In the genomic region with DNA sequence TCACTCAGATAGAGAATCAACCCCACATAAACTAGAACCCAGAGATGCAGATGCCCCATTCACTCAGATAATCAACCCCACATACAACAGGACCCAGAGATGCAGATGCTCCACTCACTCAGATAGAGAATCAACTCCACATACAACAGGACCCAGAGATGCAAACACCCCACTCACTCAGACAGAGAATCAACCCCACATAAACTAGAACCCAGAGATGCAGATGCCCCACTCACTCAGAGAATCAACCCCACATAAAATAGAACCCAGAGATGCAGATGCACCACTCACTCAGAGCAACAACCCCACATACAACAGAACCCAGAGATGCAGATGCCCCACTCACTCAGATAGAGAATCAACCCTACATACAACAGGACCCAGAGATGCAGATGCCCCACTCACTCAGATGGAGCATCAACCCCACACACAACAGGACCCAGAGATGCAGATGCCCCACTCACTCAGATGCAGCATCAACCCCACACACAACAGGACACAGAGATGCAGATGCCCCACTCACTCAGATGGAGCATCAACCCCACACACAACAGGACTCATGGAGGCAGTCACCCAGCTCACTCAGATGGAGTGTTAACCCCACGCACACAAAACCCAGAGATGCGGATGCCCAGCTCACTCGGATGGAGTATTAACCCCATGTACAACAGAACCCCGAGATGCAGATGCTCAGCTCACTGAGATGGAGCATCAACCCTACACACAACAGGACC, we compare ENCODE assay signal across 14 cellular contexts. TPM values are rescaled to one million over a fixed set of nuclear protein-coding genes. Genes with fewer than 3 reads are reported as not detected.
DNase-seq lines count a peak whose midpoint lies in the region; ATAC-seq, FAIRE-seq and TF ChIP-seq lines count a peak whose summit lies in the region.
"Had no signal": no experiment of that assay in that cellular context is flagged by ENCODE, and none has a peak within 500 bp of the region (broad histone marks: within the 10 kb centered on the region; RNA-seq: fewer than 3 reads in every experiment).

No MANE protein-coding gene starts in this region.

- no peaks in the 10 kb centered on the region for H3K4me1 Mint-ChIP-seq in glutamatergic neuron (ENCODE audit: low read depth, unreplicated experiment)
- H3K4me1 Mint-ChIP-seq in Calu3 (ENCODE audit: low read depth, unreplicated experiment), result no peaks in the 10 kb centered on the region

- in situ Hi-C loops in GM12878 (cut with MboI), result no loop called here

- H3K4me2 ChIP-seq in BLaER1, result no peak overlapping the region
- no peak overlapping the region for H3K4me2 ChIP-seq in GM12878 (ENCODE audit: control insufficient read depth, insufficient read depth)

- no peaks in the 10 kb centered on the region for H3K27me3 Mint-ChIP-seq in glutamatergic neuron (ENCODE audit: unreplicated experiment)
- H3K27me3 Mint-ChIP-seq in Calu3 (ENCODE audit: unreplicated experiment), result no peaks in the 10 kb centered on the region
- H3K27me3 Mint-ChIP-seq: CD4-positive, alpha-beta T cell had no signal

- H3K27me3 ChIP-seq in BLaER1, result no peaks in the 10 kb centered on the region
- no peaks in the 10 kb centered on the region for H3K27me3 ChIP-seq in GM12878 (replicated peaks in 1 of 2; ENCODE audit: control insufficient read depth in 2 of 2, insufficient read depth in 2 of 2, low read length in 1 of 2)
- H3K27me3 ChIP-seq in stomach, result peaks cover 0 to 11% (median 8%) of the 10 kb centered on the region in 3 donors

- peaks cover 66% of the 10 kb centered on the region for H3K36me3 ChIP-seq in BLaER1
- H3K36me3 ChIP-seq in GM12878 (ENCODE audit: control insufficient read depth in 2 of 2, insufficient read depth in 2 of 2, low read length in 1 of 2), result peaks cover 10 to 27% of the 10 kb centered on the region in 2 experiments
- peaks cover 19 to 80% (median 68%) of the 10 kb centered on the region in 4 donors for H3K36me3 ChIP-seq in stomach

- H3K4me3 Mint-ChIP-seq in glutamatergic neuron (ENCODE audit: unreplicated experiment) (no peak overlapping the region), Calu3 (ENCODE audit: low read depth, unreplicated experiment) (no peak overlapping the region)
- H3K4me3 Mint-ChIP-seq: CD4-positive, alpha-beta T cell; H9 had no signal

- no peak for TF ChIP-seq RAD21 in GM12878 (IDR thresholded peaks at IDR 0.05; ENCODE audit: insufficient read depth, low read depth, low read length)

- H3K36me3 Mint-ChIP-seq in glutamatergic neuron (ENCODE audit: unreplicated experiment) (peaks cover 13% of the 10 kb centered on the region), Calu3 (ENCODE audit: insufficient read depth, unreplicated experiment) (peaks cover 7% of the 10 kb centered on the region)

- CTCF ChIA-PET in GM12878 (lab: Yijun Ruan, JAX), result no interaction called here
- CTCF ChIA-PET in Calu3 (lab: Charles Lee), result interaction anchor here (0.6 kb wide), 1 partner anchor 223 kb away, joined by 3 read pairs; no protein-coding TSS in a partner anchor

- FAIRE-seq in GM12891 (lab: Jason Lieb, UNC) (peak; percentile 5), GM12878 (lab: Jason Lieb, UNC) (no peak), D721Med (lab: Jason Lieb, UNC) (no peak)

- TF ChIP-seq POLR2A in GM12891 (IDR thresholded peaks at IDR 0.05; ENCODE audit: low read depth, low read length) (no peak), GM12878 (IDR thresholded peaks at IDR 0.05; ENCODE audit: low read depth, low read length) (no peak), stomach (IDR thresholded peaks at IDR 0.05) (no peak)

- no peaks in the 10 kb centered on the region for H4K20me1 ChIP-seq in BLaER1
- H4K20me1 ChIP-seq in GM12878 (ENCODE audit: control insufficient read depth, insufficient read depth), result no peaks in the 10 kb centered on the region

- peak overlapping the region; percentile 26; the same call in 1 of the 2 replicates for H3K4me3 ChIP-seq in BLaER1
- H3K4me3 ChIP-seq in GM12878, result no peak overlapping the region
- no peak overlapping the region for H3K4me3 ChIP-seq in stomach

- peaks cover 29% of the 10 kb centered on the region for H3K9me3 ChIP-seq in BLaER1
- peaks cover 20% of the 10 kb centered on the region for H3K9me3 ChIP-seq in GM12878 (replicated peaks; ENCODE audit: control insufficient read depth, insufficient read depth, low read length)
- peaks cover 6 to 18% (median 13%) of the 10 kb centered on the region in 4 donors for H3K9me3 ChIP-seq in stomach

- DNase-seq in GM12891 (ENCODE audit: insufficient read length, low spot score) (no peak), GM12878 (ENCODE audit: low read depth, low spot score) (no peak), glutamatergic neuron (no peak), DMS53 treated with DMSO at 0.1 percent for 48 hours (lab: John Stamatoyannopoulos, UW; ENCODE audit: unreplicated experiment) (no peak), stomach (no peak), D721Med (ENCODE audit: insufficient read length, low spot score) (no peak), Calu3 (no peak)
- DNase-seq: ACHN; C1 segment of cervical spinal cord; CD4-positive, alpha-beta T cell; DMS53; GOT3 had no signal

- SMC1A ChIA-PET in GM12878 (lab: Charles Lee; ENCODE audit: uncharacterized antibody, unreplicated experiment), result no interaction called here

- BruUV-seq in GM12878 (replicated peaks; lab: Mats Ljungman, UMichigan) (no TSS peak), Calu3 (replicated peaks; lab: Mats Ljungman, UMichigan) (no TSS peak)

- POLR2A ChIA-PET in GM12878 (lab: Charles Lee), result no interaction called here

- H3K4me1 ChIP-seq in BLaER1 (peaks cover 72% of the 10 kb centered on the region), GM12878 (ENCODE audit: control insufficient read depth, insufficient read depth, low read length) (no peaks in the 10 kb centered on the region), stomach (no peaks in the 10 kb centered on the region)

- intact Hi-C loops in GM12878 (cut with micrococcal nuclease; ENCODE audit: unreplicated experiment) (no loop called here), stomach (cut with DNase I; ENCODE audit: low total_unique reads) (no loop called here), Calu3 (cut with micrococcal nuclease; ENCODE audit: unreplicated experiment) (no loop called here)

- H3K27ac ChIP-seq in BLaER1, result no peak overlapping the region
- H3K27ac ChIP-seq in GM12878 (ENCODE audit: control insufficient read depth, insufficient read depth), result no peak overlapping the region
- no peak overlapping the region for H3K27ac ChIP-seq in stomach

- no peak for TF ChIP-seq EP300 in GM12878 (IDR thresholded peaks at IDR 0.05; ENCODE audit: borderline replicate concordance in 1 of 2, control insufficient read depth in 1 of 2, low read depth in 2 of 2, low read length in 2 of 2)
- TF ChIP-seq EP300 in stomach (IDR thresholded peaks at IDR 0.05), result no peak

- TF ChIP-seq CTCF in GM12878 (IDR thresholded peaks at IDR 0.05 in 2 of 3, conservative IDR thresholded peaks at IDR 0.05 in 1 of 3; ENCODE audit: control insufficient read depth in 2 of 3, extremely low read depth in 1 of 3, insufficient read depth in 1 of 3, low read depth in 3 of 3, low read length in 3 of 3) (no peak), glutamatergic neuron (IDR thresholded peaks at IDR 0.05; ENCODE audit: partially characterized antibody, unreplicated experiment) (no peak), stomach (IDR thresholded peaks at IDR 0.05) (no peak), D721Med (IDR thresholded peaks at IDR 0.05; ENCODE audit: insufficient read depth, missing control alignments) (no peak), Calu3 (IDR thresholded peaks at IDR 0.05; ENCODE audit: unreplicated experiment) (no peak)

- no peaks in the 10 kb centered on the region for H3K9me3 Mint-ChIP-seq in glutamatergic neuron (ENCODE audit: unreplicated experiment)
- peaks cover 11% of the 10 kb centered on the region for H3K9me3 Mint-ChIP-seq in Calu3 (ENCODE audit: low read depth, unreplicated experiment)

- WGBS in GM12878 (ENCODE audit: insufficient coverage, insufficient replicate concordance, low lambda C conversion rate, missing lambda C conversion rate), result 100% methylated on average over 4 of the region's 4 CpGs
- WGBS in stomach, 5 donors, result 96 to 100% (median 99%) methylated on average over 2 to 4 of the region's 4 CpGs

- no peaks in the 10 kb centered on the region for H3K79me2 ChIP-seq in GM12878 (ENCODE audit: control insufficient read depth, insufficient read depth, low read length)

- H2AFZ ChIP-seq in GM12878 (ENCODE audit: control insufficient read depth, low read depth, low read length), result no peak overlapping the region

- RAD21 ChIA-PET in GM12878 (lab: Charles Lee; ENCODE audit: unreplicated experiment), result no interaction called here

- H3K27ac Mint-ChIP-seq in glutamatergic neuron (ENCODE audit: unreplicated experiment) (peak overlapping the region; percentile 13), Calu3 (ENCODE audit: unreplicated experiment) (no peak overlapping the region)
- H3K27ac Mint-ChIP-seq: CD4-positive, alpha-beta T cell; H9 had no signal

- H3K9ac ChIP-seq in BLaER1, result no peak overlapping the region
- no peak overlapping the region for H3K9ac ChIP-seq in GM12878 (ENCODE audit: control insufficient read depth, insufficient read depth, low read length)

- ATAC-seq in GM12878, result no peak

TF ChIP-seq in GM12891, 5 proteins besides CTCF, POLR2A, EP300 and RAD21 (continues in another document):
- no peak for TF ChIP-seq PAX5 (IDR thresholded peaks at IDR 0.05; ENCODE audit: insufficient read depth, low read length, severe bottlenecking)

TF ChIP-seq in GM12878, 131 proteins besides CTCF, POLR2A, EP300 and RAD21 (continues in another document):
- TF ChIP-seq CBX5 (IDR thresholded peaks at IDR 0.05; ENCODE audit: low read depth), result peak; percentile 63; the same call in 1 of the 2 replicates

RNA-seq across cellular contexts. Expression of a gene that starts 11.7 kb away (rescaled TPM):
- 14.3 TPM for polyA plus RNA-seq in GM12891 (2012; ENCODE audit: low read depth, missing spikeins)
- total RNA-seq in GM12878 (2013; cell fraction: nucleolus; rRNA removed), result 30.6 and 33.9 TPM in 2 replicates
- total RNA-seq in GM12878 (2014; rRNA removed) (11.2 and 12.7 TPM in 2 replicates), GM12878 (2014; rRNA removed; fragmentation: Illumina TruSeq; extraction: Trizol) (17.6 and 21.8 TPM in 2 replicates), GM12878 (2021) (22.3 and 23.7 TPM in 2 replicates), glutamatergic neuron (ENCODE audit: unreplicated experiment) (22.0 TPM), stomach (10 to 100 TPM in 3 of 5 donors, 1 to 10 TPM in 2; 1.4 to 20.7 (median 12.9) TPM), Calu3 (2022) (18.9 and 19.0 TPM in 2 replicates)
- polyA plus RNA-seq in GM12878 (2011; ENCODE audit: low read depth), result 17.2 TPM
- polyA plus RNA-seq in GM12878 (2011; rRNA removed) (33.8 and 44.1 TPM in 2 replicates), GM12878 (2014; fragmentation: Illumina TruSeq; extraction: Trizol) (20.1 and 25.2 TPM in 2 replicates), GM12878 (2014; fragmentation: Nextera tagmentation; extraction: Ambion mirVana) (10 to 100 TPM; 52.0 to 56.3 TPM), GM12878 (2014; rRNA removed) (14.5 and 14.9 TPM in 2 replicates), GM12878 (2016; fragmentation: Nextera tagmentation; extraction: Ambion mirVana) (10 to 100 TPM; 26.8 to 27.0 TPM), stomach (10 to 100 TPM; 12.6 to 31.1 (median 17.3) TPM)
- 20.6 and 21.7 TPM in 2 replicates for polyA plus RNA-seq in GM12878 (2011; cell fraction: cytosol; rRNA removed)
- polyA plus RNA-seq in GM12878 (2011; cell fraction: nucleus; rRNA removed), result 43.3 and 44.0 TPM in 2 replicates
- 22.5 and 24.7 TPM in 2 replicates for polyA plus RNA-seq in GM12878 (2012)
- polyA minus RNA-seq in GM12878 (2011; rRNA and poly(A)+ RNA removed), result 15.7 and 21.1 TPM in 2 replicates
- 4.6 and 5.1 TPM in 2 replicates for polyA minus RNA-seq in GM12878 (2011; cell fraction: cytosol; rRNA and poly(A)+ RNA removed)
- polyA minus RNA-seq in GM12878 (2011; cell fraction: nucleus; rRNA and poly(A)+ RNA removed), result 14.6 and 25.4 TPM in 2 replicates
